13 cellular contexts compared by ENCODE assay signal in the genomic region with DNA sequence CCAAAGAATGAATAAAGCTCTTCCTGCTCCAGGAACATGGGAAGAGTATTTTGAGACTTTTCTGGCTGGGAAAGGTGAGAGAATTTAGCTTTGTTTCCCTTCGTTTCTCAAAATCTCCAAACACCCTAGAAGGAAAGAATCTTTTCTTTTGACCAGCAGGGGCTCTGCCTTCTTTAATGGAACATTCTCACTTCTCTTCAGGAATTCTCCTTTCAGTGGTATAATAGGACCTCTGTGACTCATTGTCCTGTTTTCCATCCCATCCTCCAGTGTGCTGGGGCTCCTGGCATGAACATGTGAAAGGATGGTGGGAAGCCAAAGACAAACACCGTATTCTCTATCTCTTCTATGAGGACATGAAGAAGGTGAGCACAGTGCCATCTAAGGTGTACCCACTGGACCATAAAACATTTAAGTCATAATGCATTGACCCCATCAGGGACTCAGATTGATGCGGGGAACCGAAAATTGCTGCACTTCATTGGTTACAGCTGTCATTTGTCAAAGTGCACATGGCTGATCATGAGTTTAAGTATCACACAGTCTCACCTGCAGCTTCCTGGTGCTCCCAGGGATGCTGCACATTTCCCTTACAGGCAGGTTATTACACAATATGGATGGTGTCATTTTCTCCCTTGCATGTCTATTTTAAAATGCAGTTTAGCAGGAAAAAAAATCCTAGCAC. TPM values are rescaled to one million over a fixed set of nuclear protein-coding genes. Genes with fewer than 3 reads are reported as not detected.
DNase-seq lines count a peak whose midpoint lies in the region; ATAC-seq, FAIRE-seq and TF ChIP-seq lines count a peak whose summit lies in the region.
"Had no signal": no experiment of that assay in that cellular context is flagged by ENCODE, and none has a peak within 500 bp of the region (broad histone marks: within the 10 kb centered on the region; RNA-seq: fewer than 3 reads in every experiment).

No MANE protein-coding gene starts in this region.

- FAIRE-seq in GM18507 (lab: Jason Lieb, UNC): peak; percentile 69

- CTCF ChIA-PET in activated CD8-positive, alpha-beta T cell treated with anti-CD3 and anti-CD28 coated beads, Interleukin-2, amount 10 ng/mL, durations not matched to agents 7 days and 5 days (lab: Charles Lee): interaction anchor here (0.9 kb wide), 1 partner anchor 19 kb away, joined by 3 read pairs; no protein-coding TSS in a partner anchor

- H3K9ac ChIP-seq in neural progenitor cell: no peak overlapping the region

- H3K4me3 Mint-ChIP-seq in neural progenitor cell: no peak overlapping the region
- no peak overlapping the region for H3K4me3 Mint-ChIP-seq in activated CD8-positive, alpha-beta T cell treated with anti-CD3 and anti-CD28 coated beads, Interleukin-2, amount 10 ng/mL, durations not matched to agents 7 days and 5 days
- H3K4me3 Mint-ChIP-seq: T-cell had no signal

- ATAC-seq in HG03354 (IDR thresholded peaks at IDR 0.05; ENCODE audit: poor library complexity, severe bottlenecking, unreplicated experiment) (peak; percentile 43), GM21528 (IDR thresholded peaks at IDR 0.05; ENCODE audit: low FRiP score, unreplicated experiment) (no peak)
- no peak for ATAC-seq in activated CD8-positive, alpha-beta T cell treated with anti-CD3 and anti-CD28 coated beads, Interleukin-2, amount 10 ng/mL, durations not matched to agents 7 days and 5 days
- ATAC-seq: T-cell had no signal

- POLR2A ChIA-PET in activated CD8-positive, alpha-beta T cell treated with anti-CD3 and anti-CD28 coated beads, Interleukin-2, amount 10 ng/mL, durations not matched to agents 7 days and 5 days (lab: Charles Lee): no interaction called here

- H3K27me3 Mint-ChIP-seq in neural progenitor cell (ENCODE audit: insufficient read depth, low read depth): no peaks in the 10 kb centered on the region
- peaks cover 15% of the 10 kb centered on the region for H3K27me3 Mint-ChIP-seq in activated CD8-positive, alpha-beta T cell treated with anti-CD3 and anti-CD28 coated beads, Interleukin-2, amount 10 ng/mL, durations not matched to agents 7 days and 5 days (ENCODE audit: low read depth)

- H3K4me1 Mint-ChIP-seq in neural progenitor cell: peaks cover 22% of the 10 kb centered on the region
- H3K4me1 Mint-ChIP-seq in activated CD8-positive, alpha-beta T cell treated with anti-CD3 and anti-CD28 coated beads, Interleukin-2, amount 10 ng/mL, durations not matched to agents 7 days and 5 days (ENCODE audit: low read depth): peaks cover 6% of the 10 kb centered on the region

- H3K27me3 ChIP-seq in neural progenitor cell: no peaks in the 10 kb centered on the region

- H3F3A ChIP-seq in neural progenitor cell (ENCODE audit: low read depth): peaks cover 18% of the 10 kb centered on the region

- H3K79me2 ChIP-seq in neural progenitor cell (ENCODE audit: low read depth): no peaks in the 10 kb centered on the region

- no peak overlapping the region for H3K4me3 ChIP-seq in choroid plexus epithelial cell (ENCODE audit: low read depth, low read length)
- no peak overlapping the region for H3K4me3 ChIP-seq in neural progenitor cell

- no peaks in the 10 kb centered on the region for H3K9me3 ChIP-seq in neural progenitor cell (ENCODE audit: low read depth)

- H3K4me1 ChIP-seq in neural progenitor cell: peaks cover 27% of the 10 kb centered on the region

- peak overlapping the region; percentile 61 for H3K27ac ChIP-seq in neural progenitor cell

- H3K4me2 ChIP-seq in neural progenitor cell: peak overlapping the region; percentile 58

- H2AFZ ChIP-seq in neural progenitor cell (replicated peaks): no peak overlapping the region

- peaks cover 6% of the 10 kb centered on the region for H3K9me3 Mint-ChIP-seq in neural progenitor cell
- H3K9me3 Mint-ChIP-seq in activated CD8-positive, alpha-beta T cell treated with anti-CD3 and anti-CD28 coated beads, Interleukin-2, amount 10 ng/mL, durations not matched to agents 7 days and 5 days (ENCODE audit: insufficient read depth): no peaks in the 10 kb centered on the region
- H3K9me3 Mint-ChIP-seq: T-cell had no signal

- H3K36me3 ChIP-seq in neural progenitor cell: no peaks in the 10 kb centered on the region

- H3K36me3 Mint-ChIP-seq in neural progenitor cell: peaks cover 19% of the 10 kb centered on the region
- no peaks in the 10 kb centered on the region for H3K36me3 Mint-ChIP-seq in activated CD8-positive, alpha-beta T cell treated with anti-CD3 and anti-CD28 coated beads, Interleukin-2, amount 10 ng/mL, durations not matched to agents 7 days and 5 days (ENCODE audit: low read depth)
- H3K36me3 Mint-ChIP-seq: T-cell had no signal

- H4K20me1 ChIP-seq in neural progenitor cell (ENCODE audit: low read depth): no peaks in the 10 kb centered on the region

- TF ChIP-seq CTCF in choroid plexus epithelial cell (conservative IDR thresholded peaks at IDR 0.05; ENCODE audit: low read depth, low read length) (peak; percentile 31), neural progenitor cell (IDR thresholded peaks at IDR 0.05) (no peak)

- DNase-seq in GM18507 (ENCODE audit: extremely low spot score, insufficient read length, low read depth) (no peak), choroid plexus epithelial cell (ENCODE audit: low read depth) (no peak), neural progenitor cell (ENCODE audit: low spot score) (peak; percentile 56), nucleus accumbens (lab: John Stamatoyannopoulos, UW) (no peak), GF-D8 (lab: John Stamatoyannopoulos, UW) (no peak)
- no peak for DNase-seq in activated CD8-positive, alpha-beta T cell treated with anti-CD3 and anti-CD28 coated beads, Interleukin-2, amount 10 ng/mL, durations not matched to agents 7 days and 5 days
- DNase-seq: activated CD4-positive, alpha-beta T cell treated with anti-CD3 and anti-CD28 coated beads for 48 hours; COR-L47; NCI-H1417; NCI-H82; T-cell had no signal

- H3K27ac Mint-ChIP-seq in neural progenitor cell: no peak overlapping the region
- no peak overlapping the region for H3K27ac Mint-ChIP-seq in activated CD8-positive, alpha-beta T cell treated with anti-CD3 and anti-CD28 coated beads, Interleukin-2, amount 10 ng/mL, durations not matched to agents 7 days and 5 days
- H3K27ac Mint-ChIP-seq: T-cell had no signal

RNA-seq across cellular contexts. Expression of gene SULT1C4, which starts 5.5 kb away (rescaled TPM):
- 9.0 and 11.3 TPM in 2 replicates for total RNA-seq in neural progenitor cell (ENCODE audit: low replicate concordance)
- not detected for total RNA-seq in activated CD8-positive, alpha-beta T cell treated with anti-CD3 and anti-CD28 coated beads, Interleukin-2, amount 10 ng/mL, durations not matched to agents 7 days and 5 days
- total RNA-seq: T-cell had no signal
